ENCODE assay signal across 15 cellular contexts in the genomic region with DNA sequence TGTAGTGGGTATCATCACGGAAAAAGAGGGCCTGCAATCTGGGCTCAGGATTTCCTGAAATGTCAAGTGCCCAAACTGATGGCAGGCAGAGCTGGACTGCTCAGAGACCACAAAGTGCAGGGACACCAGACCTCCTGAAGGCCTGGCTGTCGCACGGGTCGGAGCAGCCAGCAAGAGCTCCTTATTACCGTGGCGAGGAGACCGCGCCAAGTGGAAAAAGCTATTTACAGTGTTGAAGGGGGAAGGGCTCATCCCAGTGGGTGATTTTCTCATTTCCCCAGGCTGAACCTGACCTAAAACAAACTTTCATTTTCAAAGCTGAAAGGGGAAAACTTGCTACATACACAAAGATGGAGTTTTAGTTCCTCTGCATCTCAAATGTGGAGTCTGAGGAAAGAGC.
DNase-seq lines count a peak whose midpoint lies in the region; ATAC-seq, FAIRE-seq and TF ChIP-seq lines count a peak whose summit lies in the region.
"Had no signal": no experiment of that assay in that cellular context is flagged by ENCODE, and none has a peak within 500 bp of the region (broad histone marks: within the 10 kb centered on the region; RNA-seq: fewer than 3 reads in every experiment).

No MANE protein-coding gene starts in this region.

- no peak overlapping the region for H3K4me3 ChIP-seq in GM12878
- H3K4me3 ChIP-seq in CD8-positive, alpha-beta memory T cell (ENCODE audit: low read length): no peak overlapping the region

- H4K20me1 ChIP-seq in GM12878 (ENCODE audit: control insufficient read depth, insufficient read depth): no peaks in the 10 kb centered on the region

- H3K36me3 Mint-ChIP-seq in CD8-positive, alpha-beta memory T cell: peaks cover 0 to 12% (median 3%) of the 10 kb centered on the region in 3 donors
- H3K36me3 Mint-ChIP-seq in activated CD4-positive, alpha-beta T cell treated with anti-CD3 and anti-CD28 coated beads for 36 hours (ENCODE audit: low read depth): no peaks in the 10 kb centered on the region
- H3K36me3 Mint-ChIP-seq: stimulated activated effector memory CD8-positive, alpha-beta T cell treated with anti-CD3 and anti-CD28 coated beads, Interleukin-12 subunit alpha, Interleukin-12 subunit beta, amount 100 ng/mL, for 72 hours had no signal

- H3K4me2 ChIP-seq in GM12878 (ENCODE audit: control insufficient read depth, insufficient read depth): peak overlapping the region; percentile 61
- H3K4me2 ChIP-seq: KMS-11 had no signal

- H3K27ac Mint-ChIP-seq in CD8-positive, alpha-beta memory T cell: peak overlapping the region in 1 of 8 donors; percentile 21
- H3K27ac Mint-ChIP-seq in activated CD4-positive, alpha-beta T cell treated with anti-CD3 and anti-CD28 coated beads for 36 hours: no peak overlapping the region
- H3K27ac Mint-ChIP-seq: CD4-positive, alpha-beta T cell; mesothelial cell of epicardium had no signal

- H3K79me2 ChIP-seq in GM12878 (ENCODE audit: control insufficient read depth, insufficient read depth, low read length): no peaks in the 10 kb centered on the region

- no peak for TF ChIP-seq CTCF in GM12878 (IDR thresholded peaks at IDR 0.05 in 2 of 3, conservative IDR thresholded peaks at IDR 0.05 in 1 of 3; ENCODE audit: control insufficient read depth in 2 of 3, extremely low read depth in 1 of 3, insufficient read depth in 1 of 3, low read depth in 3 of 3, low read length in 3 of 3)

- H3K9me3 ChIP-seq in GM12878 (replicated peaks; ENCODE audit: control insufficient read depth, insufficient read depth, low read length): no peaks in the 10 kb centered on the region
- no peaks in the 10 kb centered on the region for H3K9me3 ChIP-seq in CD8-positive, alpha-beta memory T cell (ENCODE audit: low read length)

- H3K4me3 Mint-ChIP-seq in CD8-positive, alpha-beta memory T cell: no peak overlapping the region
- H3K4me3 Mint-ChIP-seq in activated CD4-positive, alpha-beta T cell treated with anti-CD3 and anti-CD28 coated beads for 36 hours: no peak overlapping the region
- H3K4me3 Mint-ChIP-seq: CD4-positive, alpha-beta T cell; mesothelial cell of epicardium; stimulated activated effector memory CD8-positive, alpha-beta T cell treated with anti-CD3 and anti-CD28 coated beads, Interleukin-12 subunit alpha, Interleukin-12 subunit beta, amount 100 ng/mL, for 72 hours had no signal

- H3K9ac ChIP-seq in GM12878 (ENCODE audit: control insufficient read depth, insufficient read depth, low read length): no peak overlapping the region
- H3K9ac ChIP-seq: KMS-11 had no signal

- WGBS in GM12878 (ENCODE audit: insufficient coverage, insufficient replicate concordance, low lambda C conversion rate, missing lambda C conversion rate): 53% methylated on average over 8 of the region's 8 CpGs

- H3K4me1 ChIP-seq in GM12878 (ENCODE audit: control insufficient read depth, insufficient read depth, low read length): no peaks in the 10 kb centered on the region; the same call in 1 of the 2 replicates
- H3K4me1 ChIP-seq in CD8-positive, alpha-beta memory T cell (ENCODE audit: insufficient read depth, low read length): no peaks in the 10 kb centered on the region

- in situ Hi-C loops in GM12878 (cut with MboI): loop anchor here (25.0 kb wide), 2 partner anchors 354 to 779 kb away; no protein-coding TSS in a partner anchor

- H2AFZ ChIP-seq in GM12878 (ENCODE audit: control insufficient read depth, low read depth, low read length): peak overlapping the region; percentile 62

- CTCF ChIA-PET in GM12878 (lab: Yijun Ruan, JAX): interaction anchor here (1.1 kb wide), 1 partner anchor 24 kb away, joined by 4 read pairs; no protein-coding TSS in a partner anchor
- CTCF ChIA-PET in CD8-positive, alpha-beta memory T cell (lab: Charles Lee): interaction anchor here (1.1 kb wide), 1 partner anchor 34 kb away, joined by 3 read pairs; no protein-coding TSS in a partner anchor
- CTCF ChIA-PET in activated CD4-positive, alpha-beta T cell treated with anti-CD3 and anti-CD28 coated beads for 36 hours (lab: Charles Lee): interaction anchor here (0.9 to 1.2 kb wide), 3 partner anchors 29 to 760 kb away, joined by 3 read pairs; no protein-coding TSS in a partner anchor

- no peaks in the 10 kb centered on the region for H3K27me3 Mint-ChIP-seq in CD8-positive, alpha-beta memory T cell
- no peaks in the 10 kb centered on the region for H3K27me3 Mint-ChIP-seq in activated CD4-positive, alpha-beta T cell treated with anti-CD3 and anti-CD28 coated beads for 36 hours
- H3K27me3 Mint-ChIP-seq: CD4-positive, alpha-beta T cell had no signal

- intact Hi-C loops in GM12878 (cut with micrococcal nuclease; ENCODE audit: unreplicated experiment): loop anchor here (2.0 to 5.0 kb wide), 3 partner anchors 179 to 354 kb away; no protein-coding TSS in a partner anchor
- intact Hi-C loops in sciatic nerve (cut with DNase I): no loop called here
- intact Hi-C loops in activated CD4-positive, alpha-beta T cell treated with anti-CD3 and anti-CD28 coated beads for 36 hours (cut with DNase I, micrococcal nuclease): loop anchor here (5.0 to 10.0 kb wide), 4 partner anchors 39 to 356 kb away; no protein-coding TSS in a partner anchor

- no peaks in the 10 kb centered on the region for H3K9me3 Mint-ChIP-seq in CD8-positive, alpha-beta memory T cell
- no peaks in the 10 kb centered on the region for H3K9me3 Mint-ChIP-seq in activated CD4-positive, alpha-beta T cell treated with anti-CD3 and anti-CD28 coated beads for 36 hours (ENCODE audit: low read depth)
- H3K9me3 Mint-ChIP-seq: CD4-positive, alpha-beta T cell; mesothelial cell of epicardium; stimulated activated effector memory CD8-positive, alpha-beta T cell treated with anti-CD3 and anti-CD28 coated beads, Interleukin-12 subunit alpha, Interleukin-12 subunit beta, amount 100 ng/mL, for 72 hours had no signal

- H3K27ac ChIP-seq in GM12878 (ENCODE audit: control insufficient read depth, insufficient read depth): no peak overlapping the region
- no peak overlapping the region for H3K27ac ChIP-seq in CD8-positive, alpha-beta memory T cell (ENCODE audit: low read depth, low read length)
- H3K27ac ChIP-seq: KMS-11 had no signal

- TF ChIP-seq POLR2A in GM12878 (IDR thresholded peaks at IDR 0.05; ENCODE audit: low read depth, low read length): no peak

- RAD21 ChIA-PET in GM12878 (lab: Charles Lee; ENCODE audit: unreplicated experiment): no interaction called here

- SMC1A ChIA-PET in GM12878 (lab: Charles Lee; ENCODE audit: uncharacterized antibody, unreplicated experiment): interaction anchor here (1.0 kb wide), 1 partner anchor 176 kb away, joined by 4 read pairs; no protein-coding TSS in a partner anchor

- BruUV-seq in GM12878 (replicated peaks; lab: Mats Ljungman, UMichigan): no TSS peak

- TF ChIP-seq EP300 in GM12878 (IDR thresholded peaks at IDR 0.05; ENCODE audit: borderline replicate concordance in 1 of 2, control insufficient read depth in 1 of 2, low read depth in 2 of 2, low read length in 2 of 2): no peak

- POLR2A ChIA-PET in GM12878 (lab: Charles Lee): no interaction called here
- POLR2A ChIA-PET in CD8-positive, alpha-beta memory T cell (lab: Charles Lee): no interaction called here
- POLR2A ChIA-PET in activated CD4-positive, alpha-beta T cell treated with anti-CD3 and anti-CD28 coated beads for 36 hours (lab: Charles Lee): no interaction called here

- TF ChIP-seq RAD21 in GM12878 (IDR thresholded peaks at IDR 0.05; ENCODE audit: insufficient read depth, low read depth, low read length): no peak

- peak; percentile 7 for ATAC-seq in GM18909 (IDR thresholded peaks at IDR 0.05; ENCODE audit: poor library complexity, unreplicated experiment)
- peak; percentile 12 for ATAC-seq in HG02798 (IDR thresholded peaks at IDR 0.05; ENCODE audit: poor library complexity, unreplicated experiment)
- no peak for ATAC-seq in GM12878
- peak; percentile 29 for ATAC-seq in sciatic nerve
- no peak for ATAC-seq in activated CD4-positive, alpha-beta T cell treated with anti-CD3 and anti-CD28 coated beads for 36 hours

- H3K27me3 ChIP-seq in GM12878 (replicated peaks in 1 of 2; ENCODE audit: control insufficient read depth in 2 of 2, insufficient read depth in 2 of 2, low read length in 1 of 2): no peaks in the 10 kb centered on the region
- H3K27me3 ChIP-seq in CD8-positive, alpha-beta memory T cell (ENCODE audit: insufficient read depth, low read length, poor library complexity, severe bottlenecking): no peaks in the 10 kb centered on the region

- H3K4me1 Mint-ChIP-seq in CD8-positive, alpha-beta memory T cell: peaks cover 15 to 22% (median 18%) of the 10 kb centered on the region in 3 donors
- H3K4me1 Mint-ChIP-seq in activated CD4-positive, alpha-beta T cell treated with anti-CD3 and anti-CD28 coated beads for 36 hours: peaks cover 25% of the 10 kb centered on the region

- no peak for FAIRE-seq in GM12878 (lab: Jason Lieb, UNC)

- no peaks in the 10 kb centered on the region for H3K36me3 ChIP-seq in GM12878 (ENCODE audit: control insufficient read depth in 2 of 2, insufficient read depth in 2 of 2, low read length in 1 of 2)
- H3K36me3 ChIP-seq in CD8-positive, alpha-beta memory T cell (ENCODE audit: insufficient read depth, low read length): no peaks in the 10 kb centered on the region

- DNase-seq in GM12878 (ENCODE audit: low read depth, low spot score) (no peak), sciatic nerve (ENCODE audit: low spot score) (no peak)
- DNase-seq in activated naive CD4-positive, alpha-beta T cell (lab: John Stamatoyannopoulos, UW): no peak
- no peak for DNase-seq in effector CD4-positive, alpha-beta T cell
- no peak for DNase-seq in CD8-positive, alpha-beta memory T cell
- DNase-seq in activated CD4-positive, alpha-beta T cell treated with anti-CD3 and anti-CD28 coated beads for 36 hours: no peak
- DNase-seq: GOT3, NCI-H2107, SW 1271 had no signal

TF ChIP-seq in GM12878, 131 proteins besides CTCF, POLR2A, EP300 and RAD21:
- TF ChIP-seq CHD2 (IDR thresholded peaks at IDR 0.05; ENCODE audit: borderline replicate concordance, low read depth, low read length) (no peak), BACH1 (IDR thresholded peaks at IDR 0.05; ENCODE audit: borderline replicate concordance) (no peak), HDAC2 (IDR thresholded peaks at IDR 0.05) (no peak), NR2C2 (IDR thresholded peaks at IDR 0.05; ENCODE audit: borderline replicate concordance, control insufficient read depth, insufficient read length, low read depth) (no peak)

Comparison
In these comparisons a context has a peak if more than half of its experiments do, and no peak if none do; other contexts are left out.
1. ATAC-seq: peak in GM18909 (single experiment), HG02798 (single experiment) and sciatic nerve (single experiment); none in GM12878 (single experiment) and activated CD4-positive, alpha-beta T cell treated with anti-CD3 and anti-CD28 coated beads for 36 hours (single experiment).